In genomic region chr6:20400476-20401402, GRCh38 we compare ENCODE assay signal across 1 cellular context.
A peak's percentile ranks its signal among the peaks of the same experiment; 100 is the strongest.
TF ChIP-seq lines count a peak whose summit lies in the region.

No MANE protein-coding gene starts in this region.

TF ChIP-seq in SK-N-SH, 30 proteins besides CTCF, POLR2A, EP300 and RAD21 (continued from another document):
- TF ChIP-seq ZBTB33 (IDR thresholded peaks at IDR 0.05; ENCODE audit: borderline replicate concordance, low read depth) (no peak), SIN3A (IDR thresholded peaks at IDR 0.05; ENCODE audit: borderline replicate concordance, low read depth, low read length) (no peak), JUND (IDR thresholded peaks at IDR 0.05) (no peak), RCOR1 (IDR thresholded peaks at IDR 0.05; ENCODE audit: low read length) (no peak), MEF2A (IDR thresholded peaks at IDR 0.05; ENCODE audit: borderline replicate concordance, low read depth) (no peak), GABPA (IDR thresholded peaks at IDR 0.05; ENCODE audit: low read depth) (no peak), FOXM1 (IDR thresholded peaks at IDR 0.05; ENCODE audit: low read depth) (no peak), USF1 (IDR thresholded peaks at IDR 0.05; ENCODE audit: borderline replicate concordance, low read depth) (peak; percentile 31; the same call in 1 of the 2 replicates), RXRA (IDR thresholded peaks at IDR 0.05; ENCODE audit: borderline replicate concordance, low read depth) (no peak), PBX3 (IDR thresholded peaks at IDR 0.05) (no peak), TEAD4 (IDR thresholded peaks at IDR 0.05; ENCODE audit: borderline replicate concordance, insufficient read depth) (no peak), ELF1 (IDR thresholded peaks at IDR 0.05) (no peak), POLR2AphosphoS5 (IDR thresholded peaks at IDR 0.05; ENCODE audit: low read depth, low read length) (no peak), TAF1 (IDR thresholded peaks at IDR 0.05; ENCODE audit: borderline replicate concordance, low read depth, low read length) (no peak)
